In the genomic region with DNA sequence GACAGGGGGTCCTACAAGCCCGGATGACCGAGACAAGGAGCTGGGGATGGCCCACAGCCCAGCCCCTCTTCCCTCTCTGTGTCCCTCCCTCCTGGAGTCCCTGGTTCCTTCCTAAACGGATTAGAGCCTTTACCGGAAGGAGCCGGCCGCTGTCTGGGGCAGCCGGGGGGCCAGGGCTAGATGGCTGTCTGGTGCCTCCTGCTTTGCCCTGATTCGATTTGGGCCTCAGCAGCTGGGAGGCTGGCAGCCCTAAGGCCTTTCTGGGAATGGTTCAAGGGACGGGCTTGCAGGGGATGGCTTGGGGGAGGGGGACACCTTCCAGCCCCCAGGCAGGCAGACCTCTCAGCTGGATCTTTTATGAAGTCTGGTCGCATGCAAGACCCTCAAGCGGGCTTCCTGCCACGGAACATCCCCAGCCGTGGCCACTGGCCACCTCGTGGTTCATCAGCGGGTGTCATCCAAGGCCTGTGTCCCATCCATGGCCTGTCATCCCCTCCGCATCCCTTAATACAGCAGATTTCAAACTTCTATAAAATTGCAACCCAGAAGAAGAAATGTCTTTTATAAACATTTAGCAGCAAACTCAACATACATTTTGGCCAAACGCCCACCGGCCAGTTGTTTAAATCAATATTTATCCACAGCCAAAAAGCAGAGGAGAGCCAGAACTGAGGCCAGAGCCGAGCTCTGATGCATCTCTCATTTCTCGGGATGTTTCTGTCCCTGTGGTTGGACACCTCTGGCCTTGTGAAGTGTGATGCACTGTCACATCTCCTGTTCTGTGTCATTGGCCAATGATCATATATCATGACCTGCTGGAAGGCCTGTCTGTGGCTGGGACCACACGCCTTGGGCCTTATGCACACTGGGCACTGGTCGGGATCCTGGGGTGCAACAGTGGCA, we compare ENCODE assay signal across 20 cellular contexts. TPM values are rescaled to one million over a fixed set of nuclear protein-coding genes. Genes with fewer than 3 reads are reported as not detected.
DNase-seq lines count a peak whose midpoint lies in the region; ATAC-seq and TF ChIP-seq lines count a peak whose summit lies in the region.
"Had no signal": no experiment of that assay in that cellular context is flagged by ENCODE, and none has a peak within 500 bp of the region (broad histone marks: within the 10 kb centered on the region; RNA-seq: fewer than 3 reads in every experiment).

No MANE protein-coding gene starts in this region.

- intact Hi-C loops in upper lobe of right lung (cut with DNase I) = no loop called here

- peaks cover 48% of the 10 kb centered on the region for H4K20me1 ChIP-seq in hepatocyte (ENCODE audit: insufficient read depth, poor library complexity, severe bottlenecking)

- H3K36me3 Mint-ChIP-seq in stimulated activated effector memory CD8-positive, alpha-beta T cell treated with anti-CD3 and anti-CD28 coated beads, Interleukin-12 subunit alpha, Interleukin-12 subunit beta, amount 100 ng/mL, for 72 hours = no peaks in the 10 kb centered on the region
- H3K36me3 Mint-ChIP-seq: memory B cell had no signal

- H3K4me1 Mint-ChIP-seq in stimulated activated effector memory CD8-positive, alpha-beta T cell treated with anti-CD3 and anti-CD28 coated beads, Interleukin-12 subunit alpha, Interleukin-12 subunit beta, amount 100 ng/mL, for 72 hours = no peaks in the 10 kb centered on the region
- H3K4me1 Mint-ChIP-seq: memory B cell, neural crest cell had no signal

- H3K4me3 Mint-ChIP-seq in stimulated activated effector memory CD8-positive, alpha-beta T cell treated with anti-CD3 and anti-CD28 coated beads, Interleukin-12 subunit alpha, Interleukin-12 subunit beta, amount 100 ng/mL, for 72 hours = no peak overlapping the region
- H3K4me3 Mint-ChIP-seq: memory B cell; neural crest cell; stimulated activated naive CD8-positive, alpha-beta T cell treated with anti-CD3 and anti-CD28 coated beads, Interleukin-15, Interleukin-2, amounts not matched to agents 100 ng/mL and 50 ng/mL, for 24 hours had no signal

- H3K27me3 ChIP-seq in HUES6 (ENCODE audit: control insufficient read depth, insufficient read depth, low read length) (no peaks in the 10 kb centered on the region), WERI-Rb-1 (ENCODE audit: insufficient read depth, low read depth, severe bottlenecking) (no peaks in the 10 kb centered on the region), hepatocyte (no peaks in the 10 kb centered on the region), upper lobe of right lung (no peaks in the 10 kb centered on the region)
- H3K27me3 ChIP-seq: SJSA1, uterus had no signal

- peak overlapping the region; percentile 26 for H3K9ac ChIP-seq in HUES6 (ENCODE audit: low read length)

- peaks cover 74% of the 10 kb centered on the region for H3K79me2 ChIP-seq in hepatocyte

- ATAC-seq in upper lobe of right lung (no peak), GM21447 (IDR thresholded peaks at IDR 0.05; ENCODE audit: unreplicated experiment) (no peak)
- ATAC-seq in stimulated activated effector memory CD8-positive, alpha-beta T cell treated with anti-CD3 and anti-CD28 coated beads, Interleukin-12 subunit alpha, Interleukin-12 subunit beta, amount 100 ng/mL, for 72 hours = no peak

- H3K27ac ChIP-seq in HUES6 (ENCODE audit: low read depth, low read length) (no peak overlapping the region), WERI-Rb-1 (peak overlapping the region; percentile 48), hepatocyte (peak overlapping the region; percentile 90), upper lobe of right lung (no peak overlapping the region)
- H3K27ac ChIP-seq: SJSA1, uterus had no signal

- H3K9me2 ChIP-seq in hepatocyte (replicated peaks; ENCODE audit: insufficient read depth) = no peaks in the 10 kb centered on the region

- H3K36me3 ChIP-seq in HUES6 (ENCODE audit: control insufficient read depth, insufficient read depth, low read length) = peaks cover 25% of the 10 kb centered on the region
- H3K36me3 ChIP-seq in WERI-Rb-1 = peaks cover 56% of the 10 kb centered on the region
- no peaks in the 10 kb centered on the region for H3K36me3 ChIP-seq in hepatocyte (replicated peaks; ENCODE audit: insufficient read depth, low read depth)
- no peaks in the 10 kb centered on the region for H3K36me3 ChIP-seq in upper lobe of right lung
- H3K36me3 ChIP-seq: uterus had no signal

- H2AFZ ChIP-seq in hepatocyte = no peak overlapping the region

- H3K4me2 ChIP-seq in hepatocyte = peak overlapping the region; percentile 26

- 76% methylated on average over 22 of the region's 22 CpGs for WGBS in hepatocyte (ENCODE audit: low lambda C conversion rate, missing lambda C conversion rate)

- TF ChIP-seq CTCF in WERI-Rb-1 (IDR thresholded peaks at IDR 0.05; ENCODE audit: low read depth, low read length) (no peak), hepatocyte (IDR thresholded peaks at IDR 0.05; ENCODE audit: poor library complexity) (no peak), upper lobe of right lung (IDR thresholded peaks at IDR 0.05) (no peak)

- H3K4me3 ChIP-seq in HUES6 (ENCODE audit: low read depth, low read length) = no peak overlapping the region
- no peak overlapping the region for H3K4me3 ChIP-seq in WERI-Rb-1 (ENCODE audit: low read depth, low read length)
- no peak overlapping the region for H3K4me3 ChIP-seq in hepatocyte
- no peak overlapping the region for H3K4me3 ChIP-seq in upper lobe of right lung
- H3K4me3 ChIP-seq: SJSA1, uterus had no signal

- H3K9me3 Mint-ChIP-seq in stimulated activated effector memory CD8-positive, alpha-beta T cell treated with anti-CD3 and anti-CD28 coated beads, Interleukin-12 subunit alpha, Interleukin-12 subunit beta, amount 100 ng/mL, for 72 hours = no peaks in the 10 kb centered on the region
- H3K9me3 Mint-ChIP-seq: memory B cell; neural crest cell; stimulated activated naive CD8-positive, alpha-beta T cell treated with anti-CD3 and anti-CD28 coated beads, Interleukin-15, Interleukin-2, amounts not matched to agents 100 ng/mL and 50 ng/mL, for 24 hours had no signal

- peak; percentile 60 for DNase-seq in WERI-Rb-1
- peak; percentile 56 for DNase-seq in hepatocyte (ENCODE audit: low spot score)
- peak; percentile 55 for DNase-seq in smooth muscle cell of the brain vasculature (ENCODE audit: low read depth, low spot score)
- DNase-seq in upper lobe of right lung = no peak
- no peak for DNase-seq in stimulated activated effector memory CD8-positive, alpha-beta T cell treated with anti-CD3 and anti-CD28 coated beads, Interleukin-12 subunit alpha, Interleukin-12 subunit beta, amount 100 ng/mL, for 72 hours (ENCODE audit: low spot score in 2 of 2)
- DNase-seq: activated CD4-positive, alpha-beta T cell treated with anti-CD3 and anti-CD28 coated beads for 1 hour; central memory CD4-positive, alpha-beta T cell; Kasumi-1; kidney; NCI-H1105; NCI-H524; stimulated activated CD4-positive, alpha-beta T cell treated with anti-CD3 and anti-CD28 coated beads, Interleukin-1b, Interleukin-23, amount 100 ng/mL, for 48 hours; T-helper 9 cell; uterus had no signal

- H3K4me1 ChIP-seq in HUES6 (ENCODE audit: control insufficient read depth, insufficient read depth, low read length) (no peaks in the 10 kb centered on the region), hepatocyte (ENCODE audit: insufficient read depth) (peaks cover 13% of the 10 kb centered on the region), upper lobe of right lung (no peaks in the 10 kb centered on the region)
- H3K4me1 ChIP-seq: SJSA1, uterus had no signal

- H3K9me3 ChIP-seq in HUES6 (ENCODE audit: control insufficient read depth, insufficient read depth, low read depth, low read length) (no peaks in the 10 kb centered on the region), WERI-Rb-1 (ENCODE audit: severe bottlenecking) (no peaks in the 10 kb centered on the region), hepatocyte (ENCODE audit: low read depth) (no peaks in the 10 kb centered on the region), upper lobe of right lung (no peaks in the 10 kb centered on the region)
- H3K9me3 ChIP-seq: SJSA1, uterus had no signal

- H3K27ac Mint-ChIP-seq in stimulated activated effector memory CD8-positive, alpha-beta T cell treated with anti-CD3 and anti-CD28 coated beads, Interleukin-12 subunit alpha, Interleukin-12 subunit beta, amount 100 ng/mL, for 72 hours = no peak overlapping the region
- H3K27ac Mint-ChIP-seq: memory B cell; stimulated activated naive CD8-positive, alpha-beta T cell treated with anti-CD3 and anti-CD28 coated beads, Interleukin-15, Interleukin-2, amounts not matched to agents 100 ng/mL and 50 ng/mL, for 24 hours had no signal

RNA-seq across cellular contexts. Expression of a gene that starts 52.0 kb away (rescaled TPM):
- total RNA-seq in hepatocyte (27.8 and 34.9 TPM in 2 replicates), upper lobe of right lung (30.5 TPM)
- polyA plus RNA-seq in hepatocyte = 39.6 and 46.7 TPM in 2 replicates

Comparison
In these comparisons a context has a peak if more than half of its experiments do, and no peak if none do; other contexts are left out.
1. H3K27ac ChIP-seq: peak in WERI-Rb-1 (single experiment) and hepatocyte (single experiment); none in HUES6 (single experiment) and upper lobe of right lung (single experiment).
2. DNase-seq: peak in WERI-Rb-1 (single experiment), hepatocyte (single experiment) and smooth muscle cell of the brain vasculature (single experiment); none in upper lobe of right lung (single experiment) and stimulated activated effector memory CD8-positive, alpha-beta T cell treated with anti-CD3 and anti-CD28 coated beads, Interleukin-12 subunit alpha, Interleukin-12 subunit beta, amount 100 ng/mL, for 72 hours (0 of 2).